ENCODE assay signal across 18 cellular contexts in the genomic region with DNA sequence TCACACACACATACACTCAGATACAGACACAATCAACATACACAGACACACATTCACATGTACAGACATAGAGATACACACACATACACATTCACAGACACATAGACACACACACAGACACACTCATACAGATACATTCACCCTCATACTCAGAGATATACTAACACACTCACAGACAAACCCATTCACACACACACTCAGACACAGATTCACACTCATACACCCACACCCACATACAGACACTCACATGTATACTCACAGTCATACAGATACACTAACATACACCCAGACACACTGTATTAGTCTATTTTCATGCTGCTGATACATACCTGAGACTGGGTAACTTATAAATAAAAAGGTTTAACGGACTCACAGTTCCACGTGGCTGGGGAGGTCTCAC. TPM values are rescaled to one million over a fixed set of nuclear protein-coding genes. Genes with fewer than 3 reads are reported as not detected.
DNase-seq lines count a peak whose midpoint lies in the region; ATAC-seq, FAIRE-seq and TF ChIP-seq lines count a peak whose summit lies in the region.
"Had no signal": no experiment of that assay in that cellular context is flagged by ENCODE, and none has a peak within 500 bp of the region (broad histone marks: within the 10 kb centered on the region; RNA-seq: fewer than 3 reads in every experiment).

No MANE protein-coding gene starts in this region.

- TF ChIP-seq POLR2A in HepG2 (IDR thresholded peaks at IDR 0.05; ENCODE audit: insufficient read depth in 1 of 2, low read depth in 2 of 2, low read length in 2 of 2), result no peak
- TF ChIP-seq POLR2A in right lobe of liver (IDR thresholded peaks at IDR 0.05), result no peak
- no peak for TF ChIP-seq POLR2A in GM12878 (IDR thresholded peaks at IDR 0.05; ENCODE audit: low read depth, low read length)

- WGBS in HepG2 (ENCODE audit: low lambda C conversion rate), result 82% methylated on average over 2 of the region's 2 CpGs
- WGBS in right lobe of liver (ENCODE audit: insufficient coverage, low coverage, low lambda C conversion rate, missing lambda C conversion rate), result 69% methylated on average over 2 of the region's 2 CpGs
- 0% methylated on average over 2 of the region's 2 CpGs for WGBS in GM12878 (ENCODE audit: insufficient coverage, insufficient replicate concordance, low lambda C conversion rate, missing lambda C conversion rate)
- 72 to 91% methylated on average over 2 of the region's 2 CpGs for WGBS in endodermal cell (ENCODE audit: insufficient coverage in 1 of 2, insufficient read length in 1 of 2), 2 experiments

- H3K36me3 ChIP-seq in HepG2 (replicated peaks in 1 of 2; ENCODE audit: control insufficient read depth in 1 of 2, insufficient read depth in 2 of 2, low read length in 2 of 2), result no peaks in the 10 kb centered on the region
- no peaks in the 10 kb centered on the region for H3K36me3 ChIP-seq in right lobe of liver
- no peaks in the 10 kb centered on the region for H3K36me3 ChIP-seq in GM12878 (ENCODE audit: control insufficient read depth in 2 of 2, insufficient read depth in 2 of 2, low read length in 1 of 2)
- H3K36me3 ChIP-seq in endodermal cell (ENCODE audit: control insufficient read depth, insufficient read depth, low read length), result no peaks in the 10 kb centered on the region

- FAIRE-seq in HepG2 (lab: Jason Lieb, UNC) (no peak), GM12878 (lab: Jason Lieb, UNC) (peak; percentile 7)
- FAIRE-seq: A549, D721Med, H54 had no signal

- H3K9me3 ChIP-seq in HepG2 (ENCODE audit: low read length) (no peaks in the 10 kb centered on the region), right lobe of liver (no peaks in the 10 kb centered on the region), GM12878 (replicated peaks; ENCODE audit: control insufficient read depth, insufficient read depth, low read length) (no peaks in the 10 kb centered on the region), endodermal cell (ENCODE audit: control insufficient read depth, low read length) (no peaks in the 10 kb centered on the region)
- H3K9me3 ChIP-seq: A549, Caco-2 had no signal

- TF ChIP-seq EP300 in HepG2 (IDR thresholded peaks at IDR 0.05; ENCODE audit: low read depth in 2 of 2, low read length in 2 of 2) (no peak), HepG2 (CRISPR knock-in tag; IDR thresholded peaks at IDR 0.05; ENCODE audit: borderline replicate concordance) (no peak), GM12878 (IDR thresholded peaks at IDR 0.05; ENCODE audit: borderline replicate concordance in 1 of 2, control insufficient read depth in 1 of 2, low read depth in 2 of 2, low read length in 2 of 2) (no peak)

- SMC1A ChIA-PET in GM12878 (lab: Charles Lee; ENCODE audit: uncharacterized antibody, unreplicated experiment), result no interaction called here

- intact Hi-C loops in HepG2 (cut with micrococcal nuclease; ENCODE audit: unreplicated experiment) (no loop called here), right lobe of liver (cut with DNase I) (no loop called here), GM12878 (cut with micrococcal nuclease; ENCODE audit: unreplicated experiment) (no loop called here)

- no peaks in the 10 kb centered on the region; a peak in 1 of 5 replicates for H3K27me3 ChIP-seq in HepG2 (ENCODE audit: control insufficient read depth in 1 of 2, insufficient read depth in 2 of 2, low read length in 2 of 2)
- H3K27me3 ChIP-seq in right lobe of liver, result no peaks in the 10 kb centered on the region
- H3K27me3 ChIP-seq in GM12878 (replicated peaks in 1 of 2; ENCODE audit: control insufficient read depth in 2 of 2, insufficient read depth in 2 of 2, low read length in 1 of 2), result peaks cover 2 to 5% of the 10 kb centered on the region in 2 experiments; a peak in 2 of 4 replicates
- H3K27me3 ChIP-seq in endodermal cell (ENCODE audit: control insufficient read depth, insufficient read depth, low read length, poor library complexity, severe bottlenecking), result peaks cover 44% of the 10 kb centered on the region

- H4K20me1 ChIP-seq in HepG2 (ENCODE audit: insufficient read depth, low read length) (no peaks in the 10 kb centered on the region), GM12878 (ENCODE audit: control insufficient read depth, insufficient read depth) (no peaks in the 10 kb centered on the region)

- no peak overlapping the region for H3K4me2 ChIP-seq in HepG2 (ENCODE audit: low read depth, low read length)
- no peak overlapping the region for H3K4me2 ChIP-seq in GM12878 (ENCODE audit: control insufficient read depth, insufficient read depth)
- H3K4me2 ChIP-seq: A549 had no signal

- no peaks in the 10 kb centered on the region for H3K9me3 Mint-ChIP-seq in endodermal cell
- H3K9me3 Mint-ChIP-seq: CD4-positive, alpha-beta T cell had no signal

- H3K4me3 ChIP-seq in HepG2 (replicated peaks in 1 of 3; ENCODE audit: insufficient read depth in 1 of 3, low read depth in 2 of 3, low read length in 3 of 3) (no peak overlapping the region), right lobe of liver (no peak overlapping the region), GM12878 (no peak overlapping the region), endodermal cell (ENCODE audit: low read length) (no peak overlapping the region)
- H3K4me3 ChIP-seq: A549, GM23248 had no signal

- H3K4me1 ChIP-seq in HepG2 (ENCODE audit: insufficient read depth, low read length), result peaks cover 31% of the 10 kb centered on the region
- peaks cover 0 to 8% (median 3%) of the 10 kb centered on the region in 4 donors for H3K4me1 ChIP-seq in right lobe of liver
- no peaks in the 10 kb centered on the region for H3K4me1 ChIP-seq in GM12878 (ENCODE audit: control insufficient read depth, insufficient read depth, low read length)
- H3K4me1 ChIP-seq in endodermal cell (ENCODE audit: control insufficient read depth, insufficient read depth, low read length), result no peaks in the 10 kb centered on the region
- H3K4me1 ChIP-seq: Caco-2 had no signal

- ATAC-seq in HepG2, result no peak
- no peak for ATAC-seq in right lobe of liver
- ATAC-seq in GM12878, result no peak
- ATAC-seq in GM19452 (IDR thresholded peaks at IDR 0.05; ENCODE audit: unreplicated experiment), result no peak
- ATAC-seq: A549 had no signal

- H3K4me1 Mint-ChIP-seq in endodermal cell, result no peaks in the 10 kb centered on the region

- no peak overlapping the region for H3K27ac ChIP-seq in HepG2 (ENCODE audit: extremely low read length, insufficient read depth, low read length)
- no peak overlapping the region for H3K27ac ChIP-seq in right lobe of liver
- no peak overlapping the region for H3K27ac ChIP-seq in GM12878 (ENCODE audit: control insufficient read depth, insufficient read depth)
- no peak overlapping the region for H3K27ac ChIP-seq in endodermal cell (ENCODE audit: low read depth, low read length)
- H3K27ac ChIP-seq: A549, C4-2B, GM23248 had no signal

- H3K36me3 Mint-ChIP-seq in endodermal cell (ENCODE audit: low read depth), result no peaks in the 10 kb centered on the region

- POLR2A ChIA-PET in HepG2 (lab: Yijun Ruan, JAX), result no interaction called here
- POLR2A ChIA-PET in GM12878 (lab: Charles Lee), result no interaction called here

- no peak overlapping the region for H3K27ac Mint-ChIP-seq in endodermal cell
- H3K27ac Mint-ChIP-seq: CD4-positive, alpha-beta T cell had no signal

- no peaks in the 10 kb centered on the region for H3K79me2 ChIP-seq in HepG2 (ENCODE audit: insufficient read depth, low read length)
- no peaks in the 10 kb centered on the region for H3K79me2 ChIP-seq in GM12878 (ENCODE audit: control insufficient read depth, insufficient read depth, low read length)

- RAD21 ChIA-PET in GM12878 (lab: Charles Lee; ENCODE audit: unreplicated experiment), result no interaction called here

- CTCF ChIA-PET in HepG2 (lab: Yijun Ruan, JAX; ENCODE audit: low intra/inter-chr PET ratio, low total read pairs) (no interaction called here), GM12878 (lab: Yijun Ruan, JAX) (no interaction called here)

- DNase-seq in HepG2 (ENCODE audit: low spot score) (no peak), right lobe of liver (no peak), GM12878 (ENCODE audit: low read depth, low spot score) (no peak), endodermal cell (peak; percentile 3), NOMO-1 treated with DMSO at 0.1 percent for 48 hours (lab: John Stamatoyannopoulos, UW; ENCODE audit: unreplicated experiment) (no peak)
- DNase-seq: AML-193; Caco-2; CD4-positive, alpha-beta T cell; DMS79; GDM1; GM23248; HCEC 1CT; KBM-7 had no signal

- TF ChIP-seq RAD21 in HepG2 (CRISPR knock-in tag; IDR thresholded peaks at IDR 0.05), result no peak
- no peak for TF ChIP-seq RAD21 in GM12878 (IDR thresholded peaks at IDR 0.05; ENCODE audit: insufficient read depth, low read depth, low read length)

- BruUV-seq in HepG2 (replicated peaks; lab: Mats Ljungman, UMichigan) (no TSS peak), GM12878 (replicated peaks; lab: Mats Ljungman, UMichigan) (no TSS peak)

- peaks cover 17% of the 10 kb centered on the region for H3K27me3 Mint-ChIP-seq in endodermal cell (ENCODE audit: insufficient read depth)

- H3K9ac ChIP-seq in HepG2 (ENCODE audit: insufficient read depth, low read depth, low read length) (no peak overlapping the region), GM12878 (ENCODE audit: control insufficient read depth, insufficient read depth, low read length) (no peak overlapping the region), endodermal cell (ENCODE audit: extremely low read depth, low read length, poor library complexity, severe bottlenecking) (no peak overlapping the region)
- H3K9ac ChIP-seq: GM23248 had no signal

- H3K4me3 Mint-ChIP-seq in endodermal cell, result no peak overlapping the region
- H3K4me3 Mint-ChIP-seq: CD4-positive, alpha-beta T cell had no signal

- H2AFZ ChIP-seq in HepG2 (ENCODE audit: low read length) (no peak overlapping the region), GM12878 (ENCODE audit: control insufficient read depth, low read depth, low read length) (no peak overlapping the region)
- H2AFZ ChIP-seq: GM23248 had no signal

- no peak for TF ChIP-seq CTCF in HepG2 (CRISPR knock-in tag; IDR thresholded peaks at IDR 0.05)
- no peak for TF ChIP-seq CTCF in right lobe of liver (IDR thresholded peaks at IDR 0.05)
- TF ChIP-seq CTCF in GM12878 (IDR thresholded peaks at IDR 0.05 in 2 of 3, conservative IDR thresholded peaks at IDR 0.05 in 1 of 3; ENCODE audit: control insufficient read depth in 2 of 3, extremely low read depth in 1 of 3, insufficient read depth in 1 of 3, low read depth in 3 of 3, low read length in 3 of 3), result no peak
- TF ChIP-seq CTCF in endodermal cell (conservative IDR thresholded peaks at IDR 0.05), result no peak

- in situ Hi-C loops in HepG2 (cut with HindIII; ENCODE audit: extremely low pct_ligation_motif_present, low pct_unique_long_range_greater_than_20kb) (no loop called here), GM12878 (cut with MboI) (no loop called here)

RNA-seq across cellular contexts. Expression of a gene that starts 30.8 kb away (rescaled TPM):
- 0.03 and 0.04 TPM in 2 replicates for total RNA-seq in HepG2 (2016; rRNA removed; fragmentation: Illumina TruSeq; extraction: Trizol)
- under 0.01 TPM in 1 of 2 replicates, not detected in the other for total RNA-seq in HepG2 (2016; cell fraction: cytosol; rRNA removed; fragmentation: Illumina TruSeq; extraction: Trizol; ENCODE audit: low read depth)
- not detected in 2 replicates for total RNA-seq in HepG2 (2016; cell fraction: insoluble cytoplasmic fraction; rRNA removed; fragmentation: Illumina TruSeq; extraction: Trizol)
- not detected in 2 replicates for total RNA-seq in HepG2 (2016; cell fraction: membrane; rRNA removed; fragmentation: Illumina TruSeq; extraction: Trizol)
- not detected in 2 replicates for total RNA-seq in HepG2 (2016; cell fraction: nucleus; rRNA removed; fragmentation: Illumina TruSeq; extraction: Trizol)
- polyA plus RNA-seq in HepG2 (2011; rRNA removed), result 0.01 and 0.04 TPM in 2 replicates
- 0.01 TPM in 1 of 2 replicates, not detected in the other for polyA plus RNA-seq in HepG2 (2011; cell fraction: cytosol; rRNA removed)
- polyA plus RNA-seq in HepG2 (2011; cell fraction: nucleus; rRNA removed), result not detected in 2 replicates
- polyA plus RNA-seq in HepG2 (2012), result 0.04 TPM in 1 of 2 replicates, not detected in the other
- not detected in 2 replicates for polyA plus RNA-seq in HepG2 (2016; cell fraction: cytosol; fragmentation: Illumina TruSeq; extraction: Trizol; ENCODE audit: low read depth)
- not detected in 2 replicates for polyA plus RNA-seq in HepG2 (2016; cell fraction: insoluble cytoplasmic fraction; fragmentation: Illumina TruSeq; extraction: Trizol; ENCODE audit: low read depth)
- polyA plus RNA-seq in HepG2 (2016; cell fraction: membrane; fragmentation: Illumina TruSeq; extraction: Trizol; ENCODE audit: low read depth), result not detected in 2 replicates
- polyA plus RNA-seq in HepG2 (2016; cell fraction: nucleus; fragmentation: Illumina TruSeq; extraction: Trizol; ENCODE audit: insufficient read depth, low read depth), result not detected in 2 replicates
- polyA minus RNA-seq in HepG2 (2011; rRNA and poly(A)+ RNA removed; ENCODE audit: low replicate concordance), result 0.02 TPM in 1 of 2 replicates, not detected in the other
- polyA minus RNA-seq in HepG2 (2011; cell fraction: cytosol; rRNA and poly(A)+ RNA removed), result 0.10 TPM in 1 of 2 replicates, not detected in the other
- not detected in 2 replicates for polyA minus RNA-seq in HepG2 (2011; cell fraction: nucleus; rRNA and poly(A)+ RNA removed)
- under 1 TPM in 1 of 6 experiments, not detected in 5; 0.11 TPM for total RNA-seq in right lobe of liver
- total RNA-seq in GM12878 (2013; cell fraction: nucleolus; rRNA removed), result not detected in 2 replicates
- total RNA-seq in GM12878 (2014; rRNA removed), result 0.11 TPM in 1 of 2 replicates, not detected in the other
- total RNA-seq in GM12878 (2014; rRNA removed; fragmentation: Illumina TruSeq; extraction: Trizol), result 0.05 TPM in 1 of 2 replicates, not detected in the other
- not detected in 2 replicates for total RNA-seq in GM12878 (2021)
- not detected for polyA plus RNA-seq in GM12878 (2011; ENCODE audit: low read depth)
- polyA plus RNA-seq in GM12878 (2011; rRNA removed), result 0.08 and 0.17 TPM in 2 replicates
- polyA plus RNA-seq in GM12878 (2011; cell fraction: cytosol; rRNA removed), result 0.07 and 0.12 TPM in 2 replicates
- 0.07 and 0.10 TPM in 2 replicates for polyA plus RNA-seq in GM12878 (2011; cell fraction: nucleus; rRNA removed)
- 0.08 and 0.13 TPM in 2 replicates for polyA plus RNA-seq in GM12878 (2012)
- 0.04 TPM in 1 of 2 replicates, not detected in the other for polyA plus RNA-seq in GM12878 (2014; fragmentation: Illumina TruSeq; extraction: Trizol)
- not detected for polyA plus RNA-seq in GM12878 (2014; fragmentation: Nextera tagmentation; extraction: Ambion mirVana)
- 0.03 TPM in 2 replicates for polyA plus RNA-seq in GM12878 (2014; rRNA removed)
- under 1 TPM in 1 of 2 experiments, not detected in 1; 0.03 TPM for polyA plus RNA-seq in GM12878 (2016; fragmentation: Nextera tagmentation; extraction: Ambion mirVana)
- 0.07 and 0.26 TPM in 2 replicates for polyA minus RNA-seq in GM12878 (2011; rRNA and poly(A)+ RNA removed)
- not detected in 2 replicates for polyA minus RNA-seq in GM12878 (2011; cell fraction: cytosol; rRNA and poly(A)+ RNA removed)
- under 0.01 TPM in 1 of 2 replicates, not detected in the other for polyA minus RNA-seq in GM12878 (2011; cell fraction: nucleus; rRNA and poly(A)+ RNA removed)
- total RNA-seq in endodermal cell, result under 1 TPM; 0.07 to 0.09 TPM
- not detected for polyA plus RNA-seq in endodermal cell (2013, experiment 1 of 2)
- polyA plus RNA-seq in endodermal cell (2013, experiment 2 of 2), result 0.08 TPM
- total RNA-seq: CD4-positive, alpha-beta T cell had no signal
